In the genomic region with DNA sequence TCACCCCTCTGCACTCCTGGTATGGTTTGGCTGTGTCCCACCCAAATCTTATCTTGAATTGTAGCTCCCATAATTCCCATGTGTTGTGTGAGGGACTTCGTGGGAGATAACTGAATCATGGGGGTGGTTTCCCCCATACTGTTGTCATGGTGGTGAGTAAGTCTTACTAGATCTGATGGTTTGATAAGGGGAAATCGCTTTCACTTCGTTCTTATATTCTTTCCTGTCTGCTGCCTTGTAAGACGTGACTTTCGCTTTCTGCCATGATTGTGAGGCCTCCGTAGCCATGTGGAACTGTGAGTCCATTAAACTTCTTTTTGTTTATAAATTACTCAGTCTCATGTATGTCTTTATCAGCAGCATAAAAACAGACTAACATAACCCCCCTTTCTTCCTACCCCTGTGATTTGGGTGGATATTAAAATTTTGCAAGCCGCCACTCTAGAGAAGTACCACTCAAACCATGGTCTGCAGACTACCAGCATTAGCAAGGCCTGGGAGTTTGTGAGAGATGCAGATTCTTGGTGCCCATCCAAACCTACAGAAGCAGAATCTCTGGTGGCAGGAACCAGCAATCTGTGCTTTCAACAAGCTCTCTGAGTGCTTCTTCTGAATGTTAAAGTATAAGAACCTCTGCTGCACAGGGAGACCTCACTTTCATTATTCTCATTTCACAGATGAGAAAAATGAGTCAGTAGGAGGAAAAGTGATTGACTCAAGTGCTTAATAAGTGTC, we compare ENCODE assay signal across 17 cellular contexts.
A peak's percentile ranks its signal among the peaks of the same experiment; 100 is the strongest.
DNase-seq lines count a peak whose midpoint lies in the region; ATAC-seq, FAIRE-seq and TF ChIP-seq lines count a peak whose summit lies in the region.
"Had no signal": no experiment of that assay in that cellular context is flagged by ENCODE, and none has a peak within 500 bp of the region (broad histone marks: within the 10 kb centered on the region; RNA-seq: fewer than 3 reads in every experiment).

No MANE protein-coding gene starts in this region.

- H3K9me3 ChIP-seq in astrocyte (ENCODE audit: insufficient read depth, low read depth, low read length) (peaks cover 2% of the 10 kb centered on the region), suprapubic skin (peaks cover 3% of the 10 kb centered on the region)
- H3K9me3 ChIP-seq: HAP-1 had no signal

- no peak overlapping the region for H3K9ac ChIP-seq in astrocyte (ENCODE audit: low read length)
- H3K9ac ChIP-seq: BLaER1 treated with 17β-estradiol and CSF1 and Interleukin-3, amounts not matched to agents 10 nM and 100 nM had no signal

- H3K9me3 Mint-ChIP-seq in astrocyte (ENCODE audit: unreplicated experiment) = peaks cover 2% of the 10 kb centered on the region
- H3K9me3 Mint-ChIP-seq in activated CD4-positive, alpha-beta T cell treated with anti-CD3 and anti-CD28 coated beads, Interleukin-2, amount 10 ng/mL, durations not matched to agents 7 days and 5 days = peaks cover 9% of the 10 kb centered on the region

- H3K27me3 ChIP-seq in astrocyte (ENCODE audit: insufficient read depth, low read length) (no peaks in the 10 kb centered on the region), suprapubic skin (no peaks in the 10 kb centered on the region)
- H3K27me3 ChIP-seq: BLaER1 treated with 17β-estradiol and CSF1 and Interleukin-3, amounts not matched to agents 10 nM and 100 nM had no signal

- DNase-seq in DMS79 treated with DMSO at 0.1 percent for 48 hours (lab: John Stamatoyannopoulos, UW) (peak; percentile 60), astrocyte (ENCODE audit: low read depth) (peak; percentile 30), suprapubic skin (ENCODE audit: low spot score in 2 of 2) (no peak), erythroblast (lab: John Stamatoyannopoulos, UW) (no peak)
- DNase-seq in Jurkat, Clone E6-1 (ENCODE audit: low read depth, low spot score) = peak; percentile 9
- DNase-seq in activated CD4-positive, alpha-beta T cell treated with anti-CD3 and anti-CD28 coated beads, Interleukin-2, amount 10 ng/mL, durations not matched to agents 7 days and 5 days = no peak
- DNase-seq: AML-193; CD4-positive, CD25-positive, alpha-beta regulatory T cell; DMS53; GF-D8; HFFc6; KBM-7 had no signal

- no peak overlapping the region for H2AFZ ChIP-seq in astrocyte (ENCODE audit: low read depth, low read length)

- no peaks in the 10 kb centered on the region for H3K36me3 ChIP-seq in astrocyte (ENCODE audit: insufficient read depth, low read length)
- no peaks in the 10 kb centered on the region for H3K36me3 ChIP-seq in suprapubic skin
- H3K36me3 ChIP-seq: BLaER1 treated with 17β-estradiol and CSF1 and Interleukin-3, amounts not matched to agents 10 nM and 100 nM; HAP-1 had no signal

- no peak overlapping the region for H3K4me2 ChIP-seq in astrocyte (ENCODE audit: low read length)
- H3K4me2 ChIP-seq: BLaER1 treated with 17β-estradiol and CSF1 and Interleukin-3, amounts not matched to agents 10 nM and 100 nM had no signal

- no peaks in the 10 kb centered on the region for H3K27me3 Mint-ChIP-seq in astrocyte (ENCODE audit: low read depth, unreplicated experiment)
- no peaks in the 10 kb centered on the region for H3K27me3 Mint-ChIP-seq in activated CD4-positive, alpha-beta T cell treated with anti-CD3 and anti-CD28 coated beads, Interleukin-2, amount 10 ng/mL, durations not matched to agents 7 days and 5 days
- H3K27me3 Mint-ChIP-seq: CD4-positive, CD25-positive, alpha-beta regulatory T cell had no signal

- POLR2A ChIA-PET in activated CD4-positive, alpha-beta T cell treated with anti-CD3 and anti-CD28 coated beads, Interleukin-2, amount 10 ng/mL, durations not matched to agents 7 days and 5 days (lab: Charles Lee) = no interaction called here

- TF ChIP-seq EP300 in suprapubic skin (IDR thresholded peaks at IDR 0.05) = no peak

- no peak overlapping the region for H3K4me3 ChIP-seq in Jurkat, Clone E6-1 (ENCODE audit: low read length)
- H3K4me3 ChIP-seq in astrocyte (ENCODE audit: insufficient read depth, low read depth, low read length) (no peak overlapping the region), suprapubic skin (no peak overlapping the region)
- H3K4me3 ChIP-seq: BLaER1 treated with 17β-estradiol and CSF1 and Interleukin-3, amounts not matched to agents 10 nM and 100 nM; HAP-1 had no signal

- H3K4me1 ChIP-seq in astrocyte (ENCODE audit: insufficient read depth, low read length) (no peaks in the 10 kb centered on the region), suprapubic skin (no peaks in the 10 kb centered on the region)
- H3K4me1 ChIP-seq: BLaER1 treated with 17β-estradiol and CSF1 and Interleukin-3, amounts not matched to agents 10 nM and 100 nM; HAP-1 had no signal

- no peaks in the 10 kb centered on the region for H3K79me2 ChIP-seq in astrocyte (ENCODE audit: insufficient read depth, low read length)

- H3K27ac ChIP-seq in astrocyte (ENCODE audit: low read depth, low read length) (no peak overlapping the region), suprapubic skin (no peak overlapping the region)
- H3K27ac ChIP-seq: BLaER1 treated with 17β-estradiol and CSF1 and Interleukin-3, amounts not matched to agents 10 nM and 100 nM had no signal

- H3K36me3 Mint-ChIP-seq in astrocyte (ENCODE audit: low read depth, unreplicated experiment) = no peaks in the 10 kb centered on the region
- no peaks in the 10 kb centered on the region for H3K36me3 Mint-ChIP-seq in activated CD4-positive, alpha-beta T cell treated with anti-CD3 and anti-CD28 coated beads, Interleukin-2, amount 10 ng/mL, durations not matched to agents 7 days and 5 days (ENCODE audit: low read depth)
- H3K36me3 Mint-ChIP-seq: CD4-positive, CD25-positive, alpha-beta regulatory T cell had no signal

- no peak for FAIRE-seq in astrocyte (lab: Jason Lieb, UNC)
- FAIRE-seq: GM19239, H1 had no signal

- CTCF ChIA-PET in activated CD4-positive, alpha-beta T cell treated with anti-CD3 and anti-CD28 coated beads, Interleukin-2, amount 10 ng/mL, durations not matched to agents 7 days and 5 days (lab: Charles Lee) = no interaction called here

- no peak for ATAC-seq in GM21447 (IDR thresholded peaks at IDR 0.05; ENCODE audit: unreplicated experiment)

- 94% methylated on average over 7 of the region's 7 CpGs for WGBS in suprapubic skin

- H4K20me1 ChIP-seq in astrocyte (ENCODE audit: insufficient read depth, low read length) = no peaks in the 10 kb centered on the region
- H4K20me1 ChIP-seq: BLaER1 treated with 17β-estradiol and CSF1 and Interleukin-3, amounts not matched to agents 10 nM and 100 nM had no signal

- H3K4me3 Mint-ChIP-seq in astrocyte (ENCODE audit: unreplicated experiment) = no peak overlapping the region
- no peak overlapping the region for H3K4me3 Mint-ChIP-seq in activated CD4-positive, alpha-beta T cell treated with anti-CD3 and anti-CD28 coated beads, Interleukin-2, amount 10 ng/mL, durations not matched to agents 7 days and 5 days
- H3K4me3 Mint-ChIP-seq: CD4-positive, CD25-positive, alpha-beta regulatory T cell; HFFc6 had no signal

- TF ChIP-seq POLR2A in suprapubic skin (IDR thresholded peaks at IDR 0.05) (no peak), erythroblast (IDR thresholded peaks at IDR 0.05; ENCODE audit: low read length) (no peak)

- H3K4me1 Mint-ChIP-seq in astrocyte (ENCODE audit: low read depth, unreplicated experiment) = no peaks in the 10 kb centered on the region
- no peaks in the 10 kb centered on the region for H3K4me1 Mint-ChIP-seq in activated CD4-positive, alpha-beta T cell treated with anti-CD3 and anti-CD28 coated beads, Interleukin-2, amount 10 ng/mL, durations not matched to agents 7 days and 5 days
- H3K4me1 Mint-ChIP-seq: CD4-positive, CD25-positive, alpha-beta regulatory T cell had no signal

- H3K27ac Mint-ChIP-seq in astrocyte (ENCODE audit: unreplicated experiment) = no peak overlapping the region
- H3K27ac Mint-ChIP-seq in activated CD4-positive, alpha-beta T cell treated with anti-CD3 and anti-CD28 coated beads, Interleukin-2, amount 10 ng/mL, durations not matched to agents 7 days and 5 days = no peak overlapping the region
- H3K27ac Mint-ChIP-seq: CD4-positive, CD25-positive, alpha-beta regulatory T cell; HFFc6 had no signal

- no peak for TF ChIP-seq CTCF in astrocyte (IDR thresholded peaks at IDR 0.05; ENCODE audit: insufficient read depth, low read depth, low read length)
- no peak for TF ChIP-seq CTCF in suprapubic skin (IDR thresholded peaks at IDR 0.05)

Comparison
In these comparisons a context has a peak if more than half of its experiments do, and no peak if none do; other contexts are left out.
1. DNase-seq: peak in DMS79 treated with DMSO at 0.1 percent for 48 hours (single experiment), Jurkat, Clone E6-1 (single experiment) and astrocyte (single experiment); none in activated CD4-positive, alpha-beta T cell treated with anti-CD3 and anti-CD28 coated beads, Interleukin-2, amount 10 ng/mL, durations not matched to agents 7 days and 5 days (single experiment), suprapubic skin (0 of 2) and erythroblast (0 of 2).